Comparison of ENCODE assay signal across 26 cellular contexts in genomic region chr11:120482149-120482548, GRCh38. TPM values are rescaled to one million over a fixed set of nuclear protein-coding genes. Genes with fewer than 3 reads are reported as not detected.
DNase-seq lines count a peak whose midpoint lies in the region; ATAC-seq, FAIRE-seq and TF ChIP-seq lines count a peak whose summit lies in the region.
"Had no signal": no experiment of that assay in that cellular context is flagged by ENCODE, and none has a peak within 500 bp of the region (broad histone marks: within the 10 kb centered on the region; RNA-seq: fewer than 3 reads in every experiment).

No MANE protein-coding gene starts in this region.

- H3K36me3 ChIP-seq in pancreas (peaks cover 3 to 49% (median 4%) of the 10 kb centered on the region in 3 donors), Peyer's patch (peaks cover 0 to 93% (median 4%) of the 10 kb centered on the region in 3 donors)

- no peak for TF ChIP-seq POLR2A in Peyer's patch (IDR thresholded peaks at IDR 0.05)

- TF ChIP-seq CTCF in pancreas (IDR thresholded peaks at IDR 0.05) (no peak), Peyer's patch (IDR thresholded peaks at IDR 0.05) (no peak)

- no peaks in the 10 kb centered on the region for H3K9me3 ChIP-seq in pancreas
- H3K9me3 ChIP-seq in Peyer's patch = no peaks in the 10 kb centered on the region
- H3K9me3 ChIP-seq: BLaER1, SJCRH30 had no signal

- ATAC-seq in pancreas (peak in 3 of 4 donors; percentile 44 to 73 (median 55)), GM21737 (IDR thresholded peaks at IDR 0.05; ENCODE audit: unreplicated experiment) (no peak), GM19467 (IDR thresholded peaks at IDR 0.05; ENCODE audit: unreplicated experiment) (no peak)
- ATAC-seq: activated CD8-positive, alpha-beta T cell treated with anti-CD3 and anti-CD28 coated beads, Interleukin-2, amount 10 ng/mL, durations not matched to agents 7 days and 5 days; naive thymus-derived CD4-positive, alpha-beta T cell had no signal

- WGBS in pancreas, 2 donors = 89 to 95% methylated on average over 6 of the region's 6 CpGs

- no peak for FAIRE-seq in pancreas (lab: Jason Lieb, UNC)
- FAIRE-seq: GM12892 had no signal

- H3K4me3 ChIP-seq in pancreas (no peak overlapping the region), Peyer's patch (no peak overlapping the region)
- H3K4me3 ChIP-seq: BLaER1, SJCRH30 had no signal

- DNase-seq in ELR (ENCODE audit: low read depth) (peak; percentile 22), M059J (ENCODE audit: low read depth) (peak; percentile 67), dermis blood vessel endothelial cell (peak; percentile 13), pancreas (no peak), Peyer's patch (no peak)
- no peak for DNase-seq in stimulated activated CD8-positive, alpha-beta memory T cell treated with anti-CD3 and anti-CD28 coated beads, Interleukin-4, amount 100 ng/mL, for 48 hours
- DNase-seq: activated CD4-positive, CD25-positive, alpha-beta regulatory T cell; activated CD8-positive, alpha-beta T cell treated with anti-CD3 and anti-CD28 coated beads, Interleukin-2, amount 10 ng/mL, durations not matched to agents 7 days and 5 days; activated naive CD4-positive, alpha-beta T cell treated with anti-CD3 and anti-CD28 coated beads, Interleukin-2, amount 10 ng/mL, durations not matched to agents 7 days and 5 days; activated T-cell treated with anti-CD3 and anti-CD28 coated beads, Interleukin-2, amount 50 U/mL, for 48 hours; aorta; cerebellar nuclear complex; DMS 273 treated with DMSO at 0.1 percent for 48 hours; naive thymus-derived CD4-positive, alpha-beta T cell; NCI-H1092; NCI-H2081; NCI-H524 treated with DMSO at 0.1 percent for 48 hours; posterior cingulate gyrus; SJCRH30; stimulated activated CD4-positive, alpha-beta T cell treated with anti-CD3 and anti-CD28 coated beads, Interleukin-2, amount 100 ng/mL, for 48 hours; T-helper 2 cell had no signal

- H3K27ac ChIP-seq in pancreas (no peak overlapping the region), Peyer's patch (no peak overlapping the region)
- H3K27ac ChIP-seq: BLaER1, HL-60, SJCRH30 had no signal

- H3K27me3 ChIP-seq in pancreas (no peaks in the 10 kb centered on the region), Peyer's patch (no peaks in the 10 kb centered on the region)
- H3K27me3 ChIP-seq: BLaER1, SJCRH30 had no signal

- intact Hi-C loops in pancreas (cut with DNase I) = no loop called here

- H3K4me1 ChIP-seq in pancreas = no peaks in the 10 kb centered on the region
- H3K4me1 ChIP-seq in Peyer's patch = no peaks in the 10 kb centered on the region
- H3K4me1 ChIP-seq: BLaER1, SJCRH30 had no signal

RNA-seq across cellular contexts. Expression of gene GRIK4, which starts 29.4 kb away (rescaled TPM):
- 0.07 TPM in 1 of 2 replicates, not detected in the other for total RNA-seq in M059J (2014; rRNA removed; shearing (Covaris generic))
- total RNA-seq in dermis blood vessel endothelial cell (under 0.01 TPM in 1 of 2 replicates, not detected in the other), pancreas (not detected), Peyer's patch (1 to 10 TPM in 1 of 4 donors, under 1 TPM in 1, not detected in 2; 0.40 to 2.5 TPM)
- under 1 TPM in 1 of 2 donors, not detected in 1; 0.02 TPM for polyA plus RNA-seq in pancreas
- total RNA-seq: activated CD8-positive, alpha-beta T cell treated with anti-CD3 and anti-CD28 coated beads, Interleukin-2, amount 10 ng/mL, durations not matched to agents 7 days and 5 days; aorta; SJCRH30 had no signal
- polyA plus RNA-seq: aorta; naive thymus-derived CD4-positive, alpha-beta T cell had no signal

Comparison
In these comparisons a context has a peak if more than half of its experiments do, and no peak if none do; other contexts are left out.
1. DNase-seq: peak in ELR (single experiment), M059J (single experiment) and dermis blood vessel endothelial cell (single experiment); none in pancreas (0 of 6), stimulated activated CD8-positive, alpha-beta memory T cell treated with anti-CD3 and anti-CD28 coated beads, Interleukin-4, amount 100 ng/mL, for 48 hours (single experiment) and Peyer's patch (0 of 3).
2. ATAC-seq: peak in pancreas (3 of 4); none in GM21737 (single experiment) and GM19467 (single experiment).